ENCODE assay signal across 8 cellular contexts in genomic region chr19:24032651-24033050, GRCh38. TPM values are rescaled to one million over a fixed set of nuclear protein-coding genes. Genes with fewer than 3 reads are reported as not detected.
A peak's percentile ranks its signal among the peaks of the same experiment; 100 is the strongest.
DNase-seq lines count a peak whose midpoint lies in the region; ATAC-seq, FAIRE-seq and TF ChIP-seq lines count a peak whose summit lies in the region.

No MANE protein-coding gene starts in this region.

- H2AFZ ChIP-seq in PC-3 (ENCODE audit: low read length), result peak overlapping the region; percentile 74; the same call in 1 of the 2 replicates
- H2AFZ ChIP-seq in H1 (ENCODE audit: low read length), result no peak overlapping the region

- TSS peak; percentile 58 for BruUV-seq in PC-3 (replicated peaks; lab: Mats Ljungman, UMichigan)

- CTCF ChIA-PET in CD8-positive, alpha-beta memory T cell (lab: Charles Lee), result interaction anchor here (1.6 to 1.8 kb wide), 3 partner anchors 41 to 759 kb away, joined by 3 to 6 read pairs (median 5); partner anchors contain the start of gene ZNF254
- CTCF ChIA-PET in PC-3 (lab: Charles Lee) (no interaction called here), H1 (lab: Charles Lee; ENCODE audit: partially characterized antibody) (interaction anchor here (1.4 kb wide), 1 partner anchor 10 kb away, joined by 4 read pairs; no protein-coding TSS in a partner anchor)

- peaks cover 6% of the 10 kb centered on the region for H3K79me1 ChIP-seq in H1 (ENCODE audit: low read depth, low read length)

- TF ChIP-seq RAD21 in H1 (IDR thresholded peaks at IDR 0.05 in 1 of 2, conservative IDR thresholded peaks at IDR 0.05 in 1 of 2; ENCODE audit: low read depth in 2 of 2, low read length in 2 of 2), result no peak

- H3K56ac ChIP-seq in H1 (replicated peaks; ENCODE audit: insufficient read length, low read depth, low read length), result no peak overlapping the region

- no peak overlapping the region for H3K4ac ChIP-seq in H1 (replicated peaks; ENCODE audit: insufficient read length, low read depth, low read length)

- no peak overlapping the region for H3K27ac ChIP-seq in CD8-positive, alpha-beta memory T cell (ENCODE audit: low read depth, low read length)
- H3K27ac ChIP-seq in PC-3 (ENCODE audit: low read length), result no peak overlapping the region
- no peak overlapping the region; the same call in 1 of the 2 replicates for H3K27ac ChIP-seq in H1 (ENCODE audit: low read depth, low read length)
- H3K27ac ChIP-seq in pancreas, result peak overlapping the region in 3 of 4 donors; percentile 91 to 96 (median 94)

- H3K9ac ChIP-seq in PC-3 (ENCODE audit: low read length) (no peak overlapping the region), H1 (replicated peaks in 1 of 4; ENCODE audit: extremely low read depth in 1 of 4, low read depth in 3 of 4, low read length in 3 of 4) (no peak overlapping the region)

- TF ChIP-seq CTCF in PC-3 (conservative IDR thresholded peaks at IDR 0.05; ENCODE audit: low read depth, low read length) (no peak), H1 (IDR thresholded peaks at IDR 0.05; ENCODE audit: control extremely low read depth in 1 of 3, insufficient read depth in 1 of 3, low read depth in 1 of 3, low read length in 3 of 3) (no peak), pancreas (IDR thresholded peaks at IDR 0.05) (no peak)

- H3K4me1 Mint-ChIP-seq in CD8-positive, alpha-beta memory T cell, result peaks cover 44 to 83% (median 53%) of the 10 kb centered on the region in 3 donors

- 0 out of 2 replicates have a peak, but pooled peaks cover 10% of the 10 kb centered on the region for H4K20me1 ChIP-seq in PC-3 (ENCODE audit: low read length)
- peaks cover 0 to 6% of the 10 kb centered on the region in 2 experiments for H4K20me1 ChIP-seq in H1 (replicated peaks in 1 of 2; ENCODE audit: control insufficient read depth in 1 of 2, insufficient read depth in 2 of 2, low read length in 2 of 2)

- H3K4me1 ChIP-seq in CD8-positive, alpha-beta memory T cell (ENCODE audit: insufficient read depth, low read length), result peaks cover 45% of the 10 kb centered on the region
- H3K4me1 ChIP-seq in PC-3 (ENCODE audit: insufficient read depth, low read length), result no peaks in the 10 kb centered on the region; the same call in 1 of the 2 replicates
- H3K4me1 ChIP-seq in H1 (replicated peaks in 1 of 4; ENCODE audit: control insufficient read depth in 3 of 4, insufficient read depth in 4 of 4, low read length in 3 of 4), result no peaks in the 10 kb centered on the region; a peak in 1 of 7 replicates
- peaks cover 0 to 11% (median 9%) of the 10 kb centered on the region in 3 donors for H3K4me1 ChIP-seq in pancreas
- no peaks in the 10 kb centered on the region for H3K4me1 ChIP-seq in HAP-1

- no peaks in the 10 kb centered on the region for H3K9me2 ChIP-seq in PC-3 (replicated peaks; ENCODE audit: low read length)

- in situ Hi-C loops in HAP-1 (cut with MboI; ENCODE audit: low sequenced_read_pairs), result no loop called here

- no peak overlapping the region for H3K23ac ChIP-seq in H1 (ENCODE audit: insufficient read length)

- H3K79me2 ChIP-seq in PC-3 (ENCODE audit: low read length), result peaks cover 41% of the 10 kb centered on the region
- H3K79me2 ChIP-seq in H1 (ENCODE audit: control insufficient read depth in 1 of 2, insufficient read depth in 2 of 2, low read length in 2 of 2), result peaks cover 10 to 40% of the 10 kb centered on the region in 2 experiments

- DNase-seq in CD8-positive, alpha-beta memory T cell, result no peak
- DNase-seq in PC-3, result no peak
- DNase-seq in H1 (ENCODE audit: low read depth in 1 of 2, low spot score in 2 of 2), result no peak
- DNase-seq in pancreas, result no peak
- DNase-seq in HAP-1 (ENCODE audit: low spot score in 2 of 2), result no peak
- no peak for DNase-seq in effector CD4-positive, alpha-beta T cell
- no peak for DNase-seq in NCI-H1048 (lab: John Stamatoyannopoulos, UW)

- no peak overlapping the region for H4K91ac ChIP-seq in H1 (replicated peaks; ENCODE audit: insufficient read length, low read length)

- no peak overlapping the region for H2BK12ac ChIP-seq in H1 (ENCODE audit: low read depth, low read length)

- peak overlapping the region; percentile 79 for H3K4me2 ChIP-seq in PC-3 (ENCODE audit: low read length)
- H3K4me2 ChIP-seq in H1 (ENCODE audit: insufficient read depth in 1 of 2, low read depth in 2 of 2, low read length in 2 of 2), result peak overlapping the region; percentile 76 to 81; a peak in 1 of 4 replicates

- peaks cover 1% of the 10 kb centered on the region; the same call in 1 of the 2 replicates for H3K23me2 ChIP-seq in H1 (ENCODE audit: low read depth, low read length)

- TF ChIP-seq EP300 in H1 (IDR thresholded peaks at IDR 0.05; ENCODE audit: borderline replicate concordance in 1 of 2, low read depth in 2 of 2, low read length in 2 of 2), result no peak

- no peak for TF ChIP-seq POLR2A in H1 (IDR thresholded peaks at IDR 0.05; ENCODE audit: control extremely low read depth in 1 of 2, low read depth in 2 of 2, low read length in 2 of 2)

- intact Hi-C loops in PC-3 (cut with micrococcal nuclease) (loop anchor here (1.0 to 5.0 kb wide), 4 partner anchors 22 to 345 kb away; partner anchors contain the start of gene ZNF675), pancreas (cut with DNase I) (no loop called here)

- H3K18ac ChIP-seq in H1 (ENCODE audit: extremely low read depth, low read length), result no peak overlapping the region; the same call in 1 of the 2 replicates

- H4K8ac ChIP-seq in H1 (ENCODE audit: extremely low read depth, insufficient read depth, low read length), result no peak overlapping the region

- no peak overlapping the region for H4K5ac ChIP-seq in H1 (ENCODE audit: insufficient read length, low read depth, low read length)

- peaks cover 8% of the 10 kb centered on the region for H3K36me3 ChIP-seq in CD8-positive, alpha-beta memory T cell (ENCODE audit: insufficient read depth, low read length)
- H3K36me3 ChIP-seq in PC-3 (ENCODE audit: low read depth, low read length) (peaks cover 11% of the 10 kb centered on the region), H1 (ENCODE audit: control insufficient read depth in 2 of 4, insufficient read depth in 4 of 4, low read length in 3 of 4) (peaks cover 0 to 12% (median 7%) of the 10 kb centered on the region in 4 experiments; a peak in 6 of 8 replicates), pancreas (no peaks in the 10 kb centered on the region), HAP-1 (replicated peaks) (peaks cover 15% of the 10 kb centered on the region)

- H3K9me3 ChIP-seq in CD8-positive, alpha-beta memory T cell (ENCODE audit: low read length), result no peaks in the 10 kb centered on the region
- H3K9me3 ChIP-seq in PC-3 (ENCODE audit: low read length) (no peaks in the 10 kb centered on the region), H1 (ENCODE audit: insufficient read depth in 2 of 2, low read depth in 1 of 2, low read length in 1 of 2) (no peaks in the 10 kb centered on the region; a peak in 1 of 4 replicates), pancreas (no peaks in the 10 kb centered on the region), HAP-1 (no peaks in the 10 kb centered on the region; the same call in 1 of the 2 replicates)

- no peak overlapping the region for H2BK20ac ChIP-seq in H1 (ENCODE audit: low read length)

- H3K9me3 Mint-ChIP-seq in CD8-positive, alpha-beta memory T cell, result no peaks in the 10 kb centered on the region

- H3K36me3 Mint-ChIP-seq in CD8-positive, alpha-beta memory T cell, result peaks cover 0 to 27% (median 9%) of the 10 kb centered on the region in 3 donors

- H3K27ac Mint-ChIP-seq in CD8-positive, alpha-beta memory T cell, result peak overlapping the region; percentile 91 to 99 (median 98)

- no peak overlapping the region for H2BK120ac ChIP-seq in H1 (replicated peaks; ENCODE audit: low read depth, low read length)

- ATAC-seq in PC-3, result no peak
- ATAC-seq in pancreas, result no peak
- no peak for ATAC-seq in GM21528 (IDR thresholded peaks at IDR 0.05; ENCODE audit: low FRiP score, unreplicated experiment)

- H3K27me3 Mint-ChIP-seq in CD8-positive, alpha-beta memory T cell, result no peaks in the 10 kb centered on the region

- H3F3A ChIP-seq in PC-3 (ENCODE audit: low read length, unreplicated experiment), result no peaks in the 10 kb centered on the region

- no peak for FAIRE-seq in H1 (lab: Jason Lieb, UNC)
- FAIRE-seq in pancreas (lab: Jason Lieb, UNC), result no peak

- peak overlapping the region; percentile 99 for H3K4me3 ChIP-seq in CD8-positive, alpha-beta memory T cell (ENCODE audit: low read length)
- H3K4me3 ChIP-seq in PC-3 (ENCODE audit: low read length) (peak overlapping the region; percentile 56), H1 (ENCODE audit: extremely low read depth in 1 of 4, insufficient read depth in 2 of 4, low read depth in 3 of 4, low read length in 4 of 4) (peak overlapping the region in 2 of 4 experiments; percentile 82 to 95; a peak in 4 of 8 replicates), pancreas (peak overlapping the region in 3 of 4 donors; percentile 50 to 90 (median 70)), HAP-1 (no peak overlapping the region; the same call in 1 of the 2 replicates)

- no peak overlapping the region; the same call in 1 of the 2 replicates for H2BK5ac ChIP-seq in H1 (ENCODE audit: low read depth, low read length)

- no peak overlapping the region for H2AK5ac ChIP-seq in H1 (ENCODE audit: low read depth, low read length)

- H2BK15ac ChIP-seq in H1 (ENCODE audit: low read length), result no peak overlapping the region

- H3K14ac ChIP-seq in H1 (ENCODE audit: insufficient read length), result no peak overlapping the region

- H3K4me3 Mint-ChIP-seq in CD8-positive, alpha-beta memory T cell, result peak overlapping the region; percentile 99 to 100 (median 100)

- WGBS in H1 (ENCODE audit: extremely low coverage in 1 of 2, insufficient coverage in 1 of 2, insufficient read length in 1 of 2, insufficient replicate concordance in 2 of 2, low coverage in 1 of 2, low lambda C conversion rate in 2 of 2, missing lambda C conversion rate in 1 of 2), 2 experiments, result 86% methylated on average over 15 of the region's 15 CpGs; no CpG with 5 or more reads in 1 of the 2 experiments
- WGBS in pancreas, 2 donors, result 69 to 76% methylated on average over 15 of the region's 15 CpGs

- no peaks in the 10 kb centered on the region for H3K27me3 ChIP-seq in CD8-positive, alpha-beta memory T cell (ENCODE audit: insufficient read depth, low read length, poor library complexity, severe bottlenecking)
- no peaks in the 10 kb centered on the region for H3K27me3 ChIP-seq in PC-3 (ENCODE audit: low read length)
- no peaks in the 10 kb centered on the region for H3K27me3 ChIP-seq in H1 (replicated peaks in 1 of 4; ENCODE audit: control insufficient read depth in 3 of 4, extremely low read depth in 1 of 4, insufficient read depth in 3 of 4, low read length in 3 of 4)
- H3K27me3 ChIP-seq in pancreas, result no peaks in the 10 kb centered on the region
- no peaks in the 10 kb centered on the region for H3K27me3 ChIP-seq in HAP-1 (ENCODE audit: low read depth)

- POLR2A ChIA-PET in CD8-positive, alpha-beta memory T cell (lab: Charles Lee), result interaction anchor here (0.8 to 2.2 kb wide), 7 partner anchors 10 to 1398 kb away, joined by 3 to 20 read pairs (median 8); partner anchors contain the start of genes ZNF254, ZNF492, ZNF675 and ZNF726
- POLR2A ChIA-PET in PC-3 (lab: Charles Lee; ENCODE audit: unreplicated experiment), result interaction anchor here (0.6 kb wide), 2 partner anchors 22 to 606 kb away, joined by 4 to 5 read pairs; no protein-coding TSS in a partner anchor
- POLR2A ChIA-PET in H1 (lab: Charles Lee; ENCODE audit: partially characterized antibody), result interaction anchor here (0.6 to 2.8 kb wide), 12 partner anchors 12 to 617 kb away, joined by 3 to 29 read pairs (median 8); partner anchors contain the start of genes ZNF254 and ZNF726

RNA-seq across cellular contexts. Expression of gene ZNF254, which starts 54.3 kb away (rescaled TPM):
- 1 to 10 TPM; 7.3 to 9.7 TPM for total RNA-seq in CD8-positive, alpha-beta memory T cell
- polyA plus RNA-seq in CD8-positive, alpha-beta memory T cell, result 6.8 TPM
- 8.1 and 9.3 TPM in 2 replicates for total RNA-seq in PC-3 (2014; rRNA removed)
- total RNA-seq in H1 (2021; fragmentation: NEBNext Ultra II Directional; extraction: Animal tissue kit (Norgen Biotek cat#: 25700)), result 21.7 and 22.0 TPM in 2 replicates
- polyA plus RNA-seq in H1 (2011; rRNA removed), result 3.2 and 4.4 TPM in 2 replicates
- 6.4 TPM for polyA plus RNA-seq in H1 (2011; cell fraction: cytosol; rRNA removed)
- 8.2 TPM for polyA plus RNA-seq in H1 (2011; cell fraction: nucleus; rRNA removed)
- polyA plus RNA-seq in H1 (2012, experiment 1 of 2), result 6.6 to 11.9 TPM (median 7.6 TPM) in 4 replicates
- polyA plus RNA-seq in H1 (2012, experiment 2 of 2), result 1.9 TPM
- 23.4 TPM for polyA plus RNA-seq in H1 (2013, experiment 1 of 2)
- 20.1 TPM for polyA plus RNA-seq in H1 (2013, experiment 2 of 2)
- 21.2 and 23.1 TPM in 2 replicates for polyA minus RNA-seq in H1 (2011; rRNA and poly(A)+ RNA removed)
- polyA minus RNA-seq in H1 (2011; cell fraction: cytosol; rRNA and poly(A)+ RNA removed), result 20.6 TPM
- 47.9 TPM for polyA minus RNA-seq in H1 (2011; cell fraction: nucleus; rRNA and poly(A)+ RNA removed)
- total RNA-seq in pancreas, result 10 to 100 TPM in 1 of 6 donors, 1 to 10 TPM in 5; 5.1 to 11.7 (median 7.6) TPM
- 1 to 10 TPM; 2.8 to 5.0 TPM for polyA plus RNA-seq in pancreas

Comparison
In these comparisons a context has a peak if more than half of its experiments do, and no peak if none do; other contexts are left out.
1. H3K27ac ChIP-seq: peak in pancreas (3 of 4); none in CD8-positive, alpha-beta memory T cell (single experiment), PC-3 (single experiment) and H1 (single experiment).